In genomic region chr10:9066152-9066551, GRCh38 we compare ENCODE assay signal across 35 cellular contexts.
"Had no signal": no experiment of that assay in that cellular context is flagged by ENCODE, and none has a peak within 500 bp of the region (broad histone marks: within the 10 kb centered on the region; RNA-seq: fewer than 3 reads in every experiment).

No MANE protein-coding gene starts in this region.

- H3K4me3 ChIP-seq: MG63 had no signal

- H3K9me3 ChIP-seq: MG63 had no signal

- DNase-seq: Karpas-422, Kasumi-1, MG63, MM.1S, MV-4-11, NCI-H1048, NCI-H1092, NCI-H1092 treated with DMSO at 0.1 percent for 48 hours, NCI-H1105, NCI-H1105 treated with DMSO at 0.1 percent for 48 hours, NCI-H1417, NCI-H1417 treated with DMSO at 0.1 percent for 48 hours, NCI-H1436, NCI-H1436 treated with DMSO at 0.1 percent for 48 hours, NCI-H146, NCI-H1694, NCI-H1694 treated with DMSO at 0.1 percent for 48 hours, NCI-H187, NCI-H187 treated with DMSO at 0.1 percent for 48 hours, NCI-H1930, NCI-H2029, NCI-H2029 treated with DMSO at 0.1 percent for 48 hours, NCI-H2081, NCI-H2081 treated with DMSO at 0.1 percent for 48 hours, NCI-H2107, NCI-H2171, NCI-H2171 treated with DMSO at 0.1 percent for 48 hours, NCI-H2227 treated with DMSO at 0.1 percent for 48 hours, NCI-H226, NCI-H345, NCI-H446, NCI-H446 treated with DMSO at 0.1 percent for 48 hours, NCI-H510A, NCI-H510A treated with DMSO at 0.1 percent for 48 hours had no signal

- H3K27ac ChIP-seq: KMS-11 had no signal

- H3K36me3 ChIP-seq: MG63 had no signal

- H3K27me3 ChIP-seq: MG63 had no signal
